ENCODE assay signal across 19 cellular contexts in genomic region chr1:866095-866494, GRCh38. TPM values are rescaled to one million over a fixed set of nuclear protein-coding genes. Genes with fewer than 3 reads are reported as not detected.
DNase-seq lines count a peak whose midpoint lies in the region; ATAC-seq and TF ChIP-seq lines count a peak whose summit lies in the region.
"Had no signal": no experiment of that assay in that cellular context is flagged by ENCODE, and none has a peak within 500 bp of the region (broad histone marks: within the 10 kb centered on the region; RNA-seq: fewer than 3 reads in every experiment).

No MANE protein-coding gene starts in this region.

- peaks cover 1% of the 10 kb centered on the region for H3K36me3 Mint-ChIP-seq in memory B cell

- peak overlapping the region; percentile 62 for H3K27ac ChIP-seq in BLaER1
- H3K27ac ChIP-seq in Karpas-422 (ENCODE audit: low read length), result no peak overlapping the region
- no peak overlapping the region for H3K27ac ChIP-seq in esophagus muscularis mucosa (replicated peaks in 1 of 4)
- H3K27ac ChIP-seq: A549, KMS-11 had no signal

- peaks cover 21% of the 10 kb centered on the region for H3K27me3 Mint-ChIP-seq in memory B cell

- no peaks in the 10 kb centered on the region for H3K9me2 ChIP-seq in Karpas-422 (replicated peaks; ENCODE audit: insufficient read depth, low read length)

- peak overlapping the region; percentile 25; the same call in 1 of the 2 replicates for H3K4me3 ChIP-seq in BLaER1
- H3K4me3 ChIP-seq in Karpas-422 (ENCODE audit: low read length), result peak overlapping the region; percentile 50; the same call in 1 of the 2 replicates
- H3K4me3 ChIP-seq in esophagus muscularis mucosa, result no peak overlapping the region
- H3K4me3 ChIP-seq: A549, GM23338 had no signal

- peak overlapping the region; percentile 52 for H3K4me3 Mint-ChIP-seq in memory B cell
- H3K4me3 Mint-ChIP-seq: GM23338 had no signal

- H3K36me3 ChIP-seq in BLaER1, result no peaks in the 10 kb centered on the region
- no peaks in the 10 kb centered on the region for H3K36me3 ChIP-seq in Karpas-422 (ENCODE audit: insufficient read depth, low read length)
- H3K36me3 ChIP-seq in esophagus muscularis mucosa, result no peaks in the 10 kb centered on the region

- H3K4me1 ChIP-seq in BLaER1, result peaks cover 49% of the 10 kb centered on the region
- H3K4me1 ChIP-seq in Karpas-422 (ENCODE audit: low read length), result peaks cover 27% of the 10 kb centered on the region
- H3K4me1 ChIP-seq in esophagus muscularis mucosa, result peaks cover 3 to 9% (median 9%) of the 10 kb centered on the region in 4 donors
- H3K4me1 ChIP-seq: A549, Caco-2 had no signal

- peaks cover 24% of the 10 kb centered on the region for H3K4me1 Mint-ChIP-seq in memory B cell
- H3K4me1 Mint-ChIP-seq: GM23338 had no signal

- H4K20me1 ChIP-seq in BLaER1 (no peaks in the 10 kb centered on the region), Karpas-422 (ENCODE audit: insufficient read depth, low read depth, low read length) (peaks cover 8% of the 10 kb centered on the region; the same call in 1 of the 2 replicates)

- no peak for ATAC-seq in memory B cell (ENCODE audit: low read depth)
- ATAC-seq in left lobe of liver, result no peak
- ATAC-seq in GM19328 (IDR thresholded peaks at IDR 0.05; ENCODE audit: unreplicated experiment), result no peak
- ATAC-seq: GM23338, SK-N-SH treated with all-trans-retinoic acid at 6 μM for 48 hours had no signal

- H3K9me3 ChIP-seq in BLaER1, result no peaks in the 10 kb centered on the region
- no peaks in the 10 kb centered on the region for H3K9me3 ChIP-seq in Karpas-422 (ENCODE audit: low read length)
- no peaks in the 10 kb centered on the region for H3K9me3 ChIP-seq in esophagus muscularis mucosa
- H3K9me3 ChIP-seq: A549, Caco-2 had no signal

- H3K4me2 ChIP-seq in BLaER1 (peak overlapping the region; percentile 85), Karpas-422 (ENCODE audit: low read depth, low read length, poor library complexity, severe bottlenecking) (peak overlapping the region; percentile 73)
- H3K4me2 ChIP-seq: A549, GM23338, KMS-11 had no signal

- intact Hi-C loops in esophagus muscularis mucosa (cut with DNase I), result no loop called here

- H3K79me2 ChIP-seq in Karpas-422 (ENCODE audit: low read length), result no peaks in the 10 kb centered on the region

- H2AFZ ChIP-seq in Karpas-422 (ENCODE audit: low read length), result no peak overlapping the region
- H2AFZ ChIP-seq: GM23338 had no signal

- H3K27me3 ChIP-seq in BLaER1 (no peaks in the 10 kb centered on the region), Karpas-422 (ENCODE audit: low read length) (no peaks in the 10 kb centered on the region), esophagus muscularis mucosa (peaks cover 0 to 28% (median 0%) of the 10 kb centered on the region in 4 donors)

- peak overlapping the region; percentile 12 for H3K27ac Mint-ChIP-seq in memory B cell
- H3K27ac Mint-ChIP-seq: GM23338 had no signal

- TF ChIP-seq CTCF in esophagus muscularis mucosa (IDR thresholded peaks at IDR 0.05), result no peak

- no peaks in the 10 kb centered on the region for H3K9me3 Mint-ChIP-seq in memory B cell
- H3K9me3 Mint-ChIP-seq: GM23338 had no signal

- WGBS in esophagus muscularis mucosa, result 69% methylated on average over 9 of the region's 9 CpGs

- TF ChIP-seq POLR2A in esophagus muscularis mucosa (IDR thresholded peaks at IDR 0.05; ENCODE audit: low read depth), result no peak

- DNase-seq in Karpas-422 (no peak), esophagus muscularis mucosa (ENCODE audit: extremely low spot score) (peak; percentile 29), memory B cell (ENCODE audit: low spot score in 2 of 2) (no peak), A172 (ENCODE audit: low spot score) (no peak), left lobe of liver (ENCODE audit: low spot score) (no peak)
- DNase-seq: Caco-2, NCI-H1092, NCI-H146, NCI-H2081 treated with DMSO at 0.1 percent for 48 hours, NCI-H510A, NCI-H82, SHP77 treated with DMSO at 0.1 percent for 48 hours had no signal

- no peak for TF ChIP-seq EP300 in esophagus muscularis mucosa (IDR thresholded peaks at IDR 0.05)

- H3K9ac ChIP-seq in BLaER1 (peak overlapping the region; percentile 57; the same call in 1 of the 2 replicates), Karpas-422 (ENCODE audit: low read length) (0 out of 2 replicates have a peak overlapping the region, but pooled peaks have one; percentile 30)
- H3K9ac ChIP-seq: KMS-11 had no signal

RNA-seq across cellular contexts. Expression of gene SAMD11, which starts 57.6 kb away (rescaled TPM):
- total RNA-seq in Karpas-422 (2014; rRNA removed; shearing (Covaris generic); ENCODE audit: low replicate concordance), result not detected in 2 replicates
- total RNA-seq in esophagus muscularis mucosa, result 10 to 100 TPM in 2 of 4 donors, 1 to 10 TPM in 2; 6.2 to 28.8 (median 13.9) TPM
- 37.0 and 62.7 TPM in 2 replicates for total RNA-seq in A172 (2014; rRNA removed; shearing (Covaris generic))
- total RNA-seq in left lobe of liver, result 4.9 TPM
- total RNA-seq: MCF 10A had no signal

Comparison
In these comparisons a context has a peak if more than half of its experiments do, and no peak if none do; other contexts are left out.
1. H3K4me3 ChIP-seq: peak in BLaER1 (single experiment) and Karpas-422 (single experiment); none in esophagus muscularis mucosa (0 of 4).